ENCODE assay signal across 1 cellular context in the genomic region with DNA sequence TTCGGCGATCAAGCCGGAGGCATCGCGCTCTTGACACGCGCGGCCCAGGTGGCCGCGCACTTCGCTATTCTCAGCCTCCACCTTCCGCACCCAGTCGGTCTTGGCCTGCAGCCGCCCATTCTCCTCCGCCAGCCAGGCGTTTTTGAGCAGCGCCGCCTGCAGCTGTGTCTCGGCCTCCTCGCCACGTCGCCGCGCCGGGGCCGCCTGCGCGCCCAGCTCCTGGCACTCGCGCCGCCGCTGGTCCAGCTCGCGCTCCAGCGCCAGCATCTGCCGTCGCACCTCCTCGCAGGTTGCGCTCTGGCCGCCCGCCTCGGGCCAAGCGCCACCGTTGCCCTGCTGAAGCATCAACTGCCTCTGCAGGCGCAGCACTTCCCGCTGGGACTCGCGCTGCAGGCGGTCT.
TF ChIP-seq lines count a peak whose summit lies in the region.

No MANE protein-coding gene starts in this region.

TF ChIP-seq in HepG2, 621 proteins besides CTCF, POLR2A, EP300 and RAD21:
- 0 out of 2 replicates have a peak, but pooled peaks have one; percentile 13 for TF ChIP-seq ZNF768 (CRISPR knock-in tag; IDR thresholded peaks at IDR 0.05)
- TF ChIP-seq ZNF777 (CRISPR knock-in tag; IDR thresholded peaks at IDR 0.05), result peak; percentile 78
- TF ChIP-seq, protein P1, sequence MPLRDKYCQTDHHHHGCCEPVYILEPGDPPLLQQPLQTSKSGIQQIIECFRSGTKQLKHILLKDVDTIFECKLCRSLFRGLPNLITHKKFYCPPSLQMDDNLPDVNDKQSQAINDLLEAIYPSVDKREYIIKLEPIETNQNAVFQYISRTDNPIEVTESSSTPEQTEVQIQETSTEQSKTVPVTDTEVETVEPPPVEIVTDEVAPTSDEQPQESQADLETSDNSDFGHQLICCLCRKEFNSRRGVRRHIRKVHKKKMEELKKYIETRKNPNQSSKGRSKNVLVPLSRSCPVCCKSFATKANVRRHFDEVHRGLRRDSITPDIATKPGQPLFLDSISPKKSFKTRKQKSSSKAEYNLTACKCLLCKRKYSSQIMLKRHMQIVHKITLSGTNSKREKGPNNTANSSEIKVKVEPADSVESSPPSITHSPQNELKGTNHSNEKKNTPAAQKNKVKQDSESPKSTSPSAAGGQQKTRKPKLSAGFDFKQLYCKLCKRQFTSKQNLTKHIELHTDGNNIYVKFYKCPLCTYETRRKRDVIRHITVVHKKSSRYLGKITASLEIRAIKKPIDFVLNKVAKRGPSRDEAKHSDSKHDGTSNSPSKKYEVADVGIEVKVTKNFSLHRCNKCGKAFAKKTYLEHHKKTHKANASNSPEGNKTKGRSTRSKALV (CRISPR knock-in tag; IDR thresholded peaks at IDR 0.05), result peak; percentile 87; the same call in 1 of the 2 replicates
